In the genomic region with DNA sequence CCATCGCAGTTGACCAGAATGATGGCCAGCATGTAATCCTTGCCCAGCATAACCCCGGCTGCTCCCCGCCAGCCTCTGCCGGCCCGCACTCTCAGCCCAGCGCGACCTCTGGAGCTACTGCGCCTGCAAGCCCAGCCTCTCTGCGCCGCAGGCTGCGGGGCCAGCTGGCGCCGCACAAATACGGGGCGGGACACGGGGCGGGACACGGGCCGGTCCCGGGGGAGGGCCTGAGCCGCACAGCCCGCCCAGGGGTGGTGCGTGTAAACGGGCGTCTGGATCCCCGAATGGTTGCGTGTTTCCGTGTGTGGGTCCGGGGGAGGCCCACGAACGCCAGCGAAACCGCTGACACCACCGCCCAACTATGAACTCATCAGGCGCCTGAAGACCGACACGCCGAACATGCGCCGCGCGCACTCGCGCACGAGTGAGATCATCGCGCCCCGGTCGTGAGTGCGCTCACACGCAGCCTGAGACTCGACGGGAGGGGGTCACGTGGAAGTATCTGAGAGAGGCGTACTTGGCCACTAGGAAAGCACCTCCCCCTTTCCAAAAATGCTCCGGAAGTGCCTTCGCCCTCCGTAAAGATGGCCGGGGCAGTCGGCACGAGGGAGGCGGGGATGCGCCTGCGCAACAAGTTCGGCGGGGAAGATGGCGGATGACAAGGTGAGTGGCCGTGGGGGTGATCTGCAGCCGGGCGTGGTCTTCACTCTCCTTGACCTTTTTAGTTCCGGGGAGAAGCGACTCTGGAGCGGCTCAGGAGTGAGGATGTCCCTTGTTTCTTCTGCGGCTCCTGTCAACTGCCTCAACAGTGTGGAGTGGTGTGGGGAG, we compare ENCODE assay signal across 1 cellular context.
TF ChIP-seq lines count a peak whose summit lies in the region.

APBB3 (minus strand) TSS at position 403 of the 828 bp plus-strand sequence; CDS start at position 50, 353 bp downstream.
SLC35A4 (plus strand) TSS at position 633 of the 828 bp plus-strand sequence. CDS start 2,342 bp downstream, outside the sequence.

TF ChIP-seq in HepG2, 621 proteins besides CTCF, POLR2A, EP300 and RAD21 (continued from another document and continues in another):
- no peak for TF ChIP-seq ZBTB34 (CRISPR knock-in tag; IDR thresholded peaks at IDR 0.05)
- TF ChIP-seq ZNF326 (CRISPR knock-in tag; IDR thresholded peaks at IDR 0.05; ENCODE audit: borderline replicate concordance), result no peak
- peak; percentile 37; the same call in 1 of the 2 replicates for TF ChIP-seq KDM3A (CRISPR knock-in tag; IDR thresholded peaks at IDR 0.05; ENCODE audit: low read depth)
- no peak for TF ChIP-seq ZMYM2 (CRISPR knock-in tag; IDR thresholded peaks at IDR 0.05)
- no peak for TF ChIP-seq HNF4A (CRISPR knock-in tag; IDR thresholded peaks at IDR 0.05)
- TF ChIP-seq SUZ12 (IDR thresholded peaks at IDR 0.05; ENCODE audit: low read depth, low read length), result no peak
- TF ChIP-seq ZNF589 (CRISPR knock-in tag; conservative IDR thresholded peaks at IDR 0.05), result no peak
- TF ChIP-seq ZNF782 (CRISPR knock-in tag; IDR thresholded peaks at IDR 0.05; ENCODE audit: borderline replicate concordance), result no peak
- no peak for TF ChIP-seq PRMT3 (CRISPR knock-in tag; IDR thresholded peaks at IDR 0.05; ENCODE audit: borderline replicate concordance, low read depth)
- peak; percentile 84; the same call in 1 of the 2 replicates for TF ChIP-seq ZNF468 (CRISPR knock-in tag; IDR thresholded peaks at IDR 0.05)
- no peak for TF ChIP-seq ZNF318 (CRISPR knock-in tag; IDR thresholded peaks at IDR 0.05)
- TF ChIP-seq, protein P1, sequence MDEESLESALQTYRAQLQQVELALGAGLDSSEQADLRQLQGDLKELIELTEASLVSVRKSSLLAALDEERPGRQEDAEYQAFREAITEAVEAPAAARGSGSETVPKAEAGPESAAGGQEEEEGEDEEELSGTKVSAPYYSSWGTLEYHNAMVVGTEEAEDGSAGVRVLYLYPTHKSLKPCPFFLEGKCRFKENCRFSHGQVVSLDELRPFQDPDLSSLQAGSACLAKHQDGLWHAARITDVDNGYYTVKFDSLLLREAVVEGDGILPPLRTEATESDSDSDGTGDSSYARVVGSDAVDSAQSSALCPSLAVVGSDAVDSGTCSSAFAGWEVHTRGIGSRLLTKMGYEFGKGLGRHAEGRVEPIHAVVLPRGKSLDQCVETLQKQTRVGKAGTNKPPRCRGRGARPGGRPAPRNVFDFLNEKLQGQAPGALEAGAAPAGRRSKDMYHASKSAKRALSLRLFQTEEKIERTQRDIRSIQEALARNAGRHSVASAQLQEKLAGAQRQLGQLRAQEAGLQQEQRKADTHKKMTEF (CRISPR knock-in tag; IDR thresholded peaks at IDR 0.05), result peak; percentile 18; the same call in 1 of the 2 replicates
- TF ChIP-seq ZBTB4 (CRISPR knock-in tag; IDR thresholded peaks at IDR 0.05; ENCODE audit: borderline replicate concordance), result no peak
- peak; percentile 38; the same call in 1 of the 2 replicates for TF ChIP-seq PATZ1 (CRISPR knock-in tag; IDR thresholded peaks at IDR 0.05)
- TF ChIP-seq MEIS1 (CRISPR knock-in tag; IDR thresholded peaks at IDR 0.05; ENCODE audit: borderline replicate concordance), result peak; percentile 51; the same call in 1 of the 2 replicates
- TF ChIP-seq MTA3 (CRISPR knock-in tag; IDR thresholded peaks at IDR 0.05), result no peak
- peak; percentile 23; the same call in 1 of the 2 replicates for TF ChIP-seq REPIN1 (CRISPR knock-in tag; IDR thresholded peaks at IDR 0.05; ENCODE audit: borderline replicate concordance, low read depth)
- TF ChIP-seq, protein P2, sequence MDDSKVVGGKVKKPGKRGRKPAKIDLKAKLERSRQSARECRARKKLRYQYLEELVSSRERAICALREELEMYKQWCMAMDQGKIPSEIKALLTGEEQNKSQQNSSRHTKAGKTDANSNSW (CRISPR knock-in tag; IDR thresholded peaks at IDR 0.05; ENCODE audit: borderline replicate concordance), result no peak
- no peak for TF ChIP-seq HDAC6 (IDR thresholded peaks at IDR 0.05; ENCODE audit: low read depth, low read length)
- no peak for TF ChIP-seq ZNF567 (CRISPR knock-in tag; IDR thresholded peaks at IDR 0.05; ENCODE audit: borderline replicate concordance)
- TF ChIP-seq HHEX (CRISPR knock-in tag; IDR thresholded peaks at IDR 0.05), result no peak
- no peak for TF ChIP-seq ZNF546 (CRISPR knock-in tag; conservative IDR thresholded peaks at IDR 0.05)
- no peak for TF ChIP-seq FOXP4 (CRISPR knock-in tag; IDR thresholded peaks at IDR 0.05)
